15 cellular contexts compared by ENCODE assay signal in genomic region chr2:101625387-101625786, GRCh38.
A peak's percentile ranks its signal among the peaks of the same experiment; 100 is the strongest.
DNase-seq lines count a peak whose midpoint lies in the region; ATAC-seq and TF ChIP-seq lines count a peak whose summit lies in the region.
"Had no signal": no experiment of that assay in that cellular context is flagged by ENCODE, and none has a peak within 500 bp of the region (broad histone marks: within the 10 kb centered on the region; RNA-seq: fewer than 3 reads in every experiment).

No MANE protein-coding gene starts in this region.

- H3K36me3 ChIP-seq in PC-3 (ENCODE audit: low read depth, low read length) (no peaks in the 10 kb centered on the region), tibial artery (no peaks in the 10 kb centered on the region)
- H3K36me3 ChIP-seq: vagina had no signal

- no TSS peak for BruUV-seq in PC-3 (replicated peaks; lab: Mats Ljungman, UMichigan)

- no peak for TF ChIP-seq POLR2A in erythroblast (IDR thresholded peaks at IDR 0.05; ENCODE audit: low read length)

- H3K4me1 Mint-ChIP-seq in CD14-positive monocyte: peaks cover 60% of the 10 kb centered on the region
- H3K4me1 Mint-ChIP-seq in progenitor cell of endocrine pancreas (ENCODE audit: low read depth): peaks cover 8% of the 10 kb centered on the region

- no peaks in the 10 kb centered on the region for H3F3A ChIP-seq in PC-3 (ENCODE audit: low read length, unreplicated experiment)

- H3K9me2 ChIP-seq in PC-3 (replicated peaks; ENCODE audit: low read length): no peaks in the 10 kb centered on the region

- peak overlapping the region; percentile 7; the same call in 1 of the 2 replicates for H2AFZ ChIP-seq in PC-3 (ENCODE audit: low read length)

- H3K9me3 Mint-ChIP-seq in CD14-positive monocyte (peaks cover 0 to 3% (median 2%) of the 10 kb centered on the region in 7 donors), progenitor cell of endocrine pancreas (ENCODE audit: low read depth) (peaks cover 3% of the 10 kb centered on the region)

- H3K4me2 ChIP-seq in PC-3 (ENCODE audit: low read length): no peak overlapping the region

- DNase-seq in CD14-positive monocyte (ENCODE audit: low spot score) (peak; percentile 61), PC-3 (no peak), iris pigment epithelial cell (ENCODE audit: low read depth) (peak; percentile 14), progenitor cell of endocrine pancreas (ENCODE audit: low spot score, unreplicated experiment) (no peak), KG1 (lab: John Stamatoyannopoulos, UW) (no peak), erythroblast (lab: John Stamatoyannopoulos, UW) (no peak), tibial artery (no peak)
- DNase-seq: activated CD4-positive, alpha-beta T cell treated with anti-CD3 and anti-CD28 coated beads, Interleukin-2, amount 50 U/mL, for 4 hours; caudate nucleus; hippocampal formation; left ventricle myocardium superior; NCI-H2081; T-helper 1 cell had no signal

- peak; percentile 37 for ATAC-seq in GM19324 (IDR thresholded peaks at IDR 0.05; ENCODE audit: low FRiP score, unreplicated experiment)
- no peak for ATAC-seq in PC-3
- ATAC-seq: left ventricle myocardium superior had no signal

- peaks cover 10% of the 10 kb centered on the region for H3K4me1 ChIP-seq in PC-3 (ENCODE audit: insufficient read depth, low read length)
- H3K4me1 ChIP-seq in tibial artery: no peaks in the 10 kb centered on the region
- H3K4me1 ChIP-seq: vagina had no signal

- H3K36me3 Mint-ChIP-seq in CD14-positive monocyte (peaks cover 14 to 24% of the 10 kb centered on the region in 2 donors), progenitor cell of endocrine pancreas (ENCODE audit: insufficient read depth) (no peaks in the 10 kb centered on the region)

- H3K4me3 Mint-ChIP-seq in CD14-positive monocyte: peak overlapping the region in 1 of 2 donors; percentile 72
- no peak overlapping the region for H3K4me3 Mint-ChIP-seq in progenitor cell of endocrine pancreas (ENCODE audit: low read depth)

- H4K20me1 ChIP-seq in PC-3 (ENCODE audit: low read length): no peaks in the 10 kb centered on the region

- no peaks in the 10 kb centered on the region for H3K9me3 ChIP-seq in PC-3 (ENCODE audit: low read length)
- H3K9me3 ChIP-seq in tibial artery: no peaks in the 10 kb centered on the region
- H3K9me3 ChIP-seq: vagina had no signal

- peaks cover 16 to 23% (median 17%) of the 10 kb centered on the region in 3 donors for H3K27me3 Mint-ChIP-seq in CD14-positive monocyte (ENCODE audit: low read depth in 3 of 3)
- peaks cover 3% of the 10 kb centered on the region for H3K27me3 Mint-ChIP-seq in progenitor cell of endocrine pancreas

- no peak overlapping the region for H3K27ac ChIP-seq in PC-3 (ENCODE audit: low read length)
- H3K27ac ChIP-seq in tibial artery: no peak overlapping the region
- H3K27ac ChIP-seq: vagina had no signal

- no peak overlapping the region for H3K9ac ChIP-seq in PC-3 (ENCODE audit: low read length)

- POLR2A ChIA-PET in PC-3 (lab: Charles Lee; ENCODE audit: unreplicated experiment): interaction anchor here (0.6 kb wide), 1 partner anchor 41 kb away, joined by 6 read pairs; no protein-coding TSS in a partner anchor

- CTCF ChIA-PET in PC-3 (lab: Charles Lee): no interaction called here

- H3K4me3 ChIP-seq in PC-3 (ENCODE audit: low read length): no peak overlapping the region
- H3K4me3 ChIP-seq in tibial artery: no peak overlapping the region
- H3K4me3 ChIP-seq: vagina had no signal

- H3K27me3 ChIP-seq in PC-3 (ENCODE audit: low read length) (no peaks in the 10 kb centered on the region), tibial artery (no peaks in the 10 kb centered on the region)
- H3K27me3 ChIP-seq: vagina had no signal

- TF ChIP-seq CTCF in CD14-positive monocyte (IDR thresholded peaks at IDR 0.05) (no peak), PC-3 (conservative IDR thresholded peaks at IDR 0.05; ENCODE audit: low read depth, low read length) (no peak), progenitor cell of endocrine pancreas (IDR thresholded peaks at IDR 0.05; ENCODE audit: unreplicated experiment) (no peak), tibial artery (IDR thresholded peaks at IDR 0.05) (no peak)

- intact Hi-C loops in CD14-positive monocyte (cut with micrococcal nuclease) (loop anchor here in 1 of 2 donors (10.0 kb wide), 2 partner anchors 69 to 181 kb away; partner anchors contain the start of gene MAP4K4), PC-3 (cut with micrococcal nuclease) (no loop called here), tibial artery (cut with DNase I; ENCODE audit: low total_unique reads) (no loop called here)

- H3K27ac Mint-ChIP-seq in CD14-positive monocyte (peak overlapping the region; percentile 60 to 96 (median 72)), progenitor cell of endocrine pancreas (no peak overlapping the region)

- H3K79me2 ChIP-seq in PC-3 (ENCODE audit: low read length): no peaks in the 10 kb centered on the region

Comparison
In these comparisons a context has a peak if more than half of its experiments do, and no peak if none do; other contexts are left out.
1. DNase-seq: peak in CD14-positive monocyte (single experiment) and iris pigment epithelial cell (single experiment); none in PC-3 (single experiment), progenitor cell of endocrine pancreas (single experiment), KG1 (single experiment), erythroblast (0 of 2) and tibial artery (0 of 2).